Comparison of ENCODE assay signal across 1 cellular context in genomic region chr6:43947860-43948259, GRCh38.
A peak's percentile ranks its signal among the peaks of the same experiment; 100 is the strongest.
TF ChIP-seq lines count a peak whose summit lies in the region.

No MANE protein-coding gene starts in this region.

TF ChIP-seq in K562, 482 proteins besides CTCF, POLR2A, EP300 and RAD21 (continued from another document):
- TF ChIP-seq AFF1 (IDR thresholded peaks at IDR 0.05; ENCODE audit: low read depth in 1 of 2, partially characterized antibody in 2 of 2) (no peak), ZNF134 (CRISPR knock-in tag; conservative IDR thresholded peaks at IDR 0.05) (no peak), TCF3 (CRISPR knock-in tag; IDR thresholded peaks at IDR 0.05) (no peak), ZNF583 (CRISPR knock-in tag; IDR thresholded peaks at IDR 0.05) (peak; percentile 31; the same call in 1 of the 2 replicates), NCOA2 (IDR thresholded peaks at IDR 0.05; ENCODE audit: partially characterized antibody in 2 of 2) (no peak), DNMT1 (IDR thresholded peaks at IDR 0.05) (0 out of 2 replicates have a peak, but pooled peaks have one; percentile 44), CEBPG (CRISPR knock-in tag; IDR thresholded peaks at IDR 0.05) (no peak), CEBPG (tag; conservative IDR thresholded peaks at IDR 0.05 in 1 of 2, IDR thresholded peaks at IDR 0.05 in 1 of 2) (no peak)
